1 cellular context compared by ENCODE assay signal in the genomic region with DNA sequence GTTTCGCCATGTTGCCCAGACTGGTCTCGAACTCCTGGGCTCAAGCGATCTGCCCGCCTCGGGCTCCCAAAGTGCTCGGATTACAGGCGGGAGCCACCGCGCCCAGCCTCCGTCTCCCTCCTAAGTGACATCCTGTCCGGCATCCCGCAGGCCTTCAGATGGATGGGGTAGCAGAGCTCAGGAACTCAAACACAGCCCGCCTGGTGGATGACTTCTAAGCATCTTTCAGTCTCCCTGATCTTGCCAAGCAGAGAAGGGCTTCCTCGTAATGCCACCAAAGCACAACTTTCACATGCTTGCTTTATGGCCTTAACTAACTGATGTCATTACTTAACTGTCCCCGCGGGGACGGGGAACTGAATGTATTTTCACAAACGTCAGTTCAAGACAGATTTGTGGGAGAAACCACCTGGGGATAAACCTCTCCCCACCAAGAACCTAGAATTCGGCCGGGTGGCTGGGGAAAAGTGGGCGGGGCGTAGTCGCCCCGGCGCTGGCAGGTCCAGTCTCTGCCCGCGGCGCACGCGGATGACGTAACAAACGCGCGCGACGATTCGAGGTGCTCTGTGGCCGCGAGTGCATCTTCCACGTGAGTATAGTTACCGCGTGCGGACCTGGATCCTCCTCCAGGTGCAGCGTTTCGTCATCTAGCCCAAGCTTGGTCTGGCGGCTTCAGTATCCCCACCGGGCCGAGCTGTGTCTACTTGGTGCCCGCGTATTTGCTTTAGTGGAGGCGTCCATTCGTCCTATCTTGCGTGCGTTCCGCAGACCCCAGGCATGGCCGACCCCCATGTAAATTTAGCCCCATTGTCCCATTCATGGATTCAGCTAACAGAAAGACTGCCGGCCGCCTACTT.
TF ChIP-seq lines count a peak whose summit lies in the region.

A gene with protein sequence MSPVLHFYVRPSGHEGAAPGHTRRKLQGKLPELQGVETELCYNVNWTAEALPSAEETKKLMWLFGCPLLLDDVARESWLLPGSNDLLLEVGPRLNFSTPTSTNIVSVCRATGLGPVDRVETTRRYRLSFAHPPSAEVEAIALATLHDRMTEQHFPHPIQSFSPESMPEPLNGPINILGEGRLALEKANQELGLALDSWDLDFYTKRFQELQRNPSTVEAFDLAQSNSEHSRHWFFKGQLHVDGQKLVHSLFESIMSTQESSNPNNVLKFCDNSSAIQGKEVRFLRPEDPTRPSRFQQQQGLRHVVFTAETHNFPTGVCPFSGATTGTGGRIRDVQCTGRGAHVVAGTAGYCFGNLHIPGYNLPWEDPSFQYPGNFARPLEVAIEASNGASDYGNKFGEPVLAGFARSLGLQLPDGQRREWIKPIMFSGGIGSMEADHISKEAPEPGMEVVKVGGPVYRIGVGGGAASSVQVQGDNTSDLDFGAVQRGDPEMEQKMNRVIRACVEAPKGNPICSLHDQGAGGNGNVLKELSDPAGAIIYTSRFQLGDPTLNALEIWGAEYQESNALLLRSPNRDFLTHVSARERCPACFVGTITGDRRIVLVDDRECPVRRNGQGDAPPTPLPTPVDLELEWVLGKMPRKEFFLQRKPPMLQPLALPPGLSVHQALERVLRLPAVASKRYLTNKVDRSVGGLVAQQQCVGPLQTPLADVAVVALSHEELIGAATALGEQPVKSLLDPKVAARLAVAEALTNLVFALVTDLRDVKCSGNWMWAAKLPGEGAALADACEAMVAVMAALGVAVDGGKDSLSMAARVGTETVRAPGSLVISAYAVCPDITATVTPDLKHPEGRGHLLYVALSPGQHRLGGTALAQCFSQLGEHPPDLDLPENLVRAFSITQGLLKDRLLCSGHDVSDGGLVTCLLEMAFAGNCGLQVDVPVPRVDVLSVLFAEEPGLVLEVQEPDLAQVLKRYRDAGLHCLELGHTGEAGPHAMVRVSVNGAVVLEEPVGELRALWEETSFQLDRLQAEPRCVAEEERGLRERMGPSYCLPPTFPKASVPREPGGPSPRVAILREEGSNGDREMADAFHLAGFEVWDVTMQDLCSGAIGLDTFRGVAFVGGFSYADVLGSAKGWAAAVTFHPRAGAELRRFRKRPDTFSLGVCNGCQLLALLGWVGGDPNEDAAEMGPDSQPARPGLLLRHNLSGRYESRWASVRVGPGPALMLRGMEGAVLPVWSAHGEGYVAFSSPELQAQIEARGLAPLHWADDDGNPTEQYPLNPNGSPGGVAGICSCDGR (N-terminal part only) (plus strand): TSS at position 539 of the 857 bp plus-strand sequence. CDS start 4,649 bp downstream, outside the sequence.

TF ChIP-seq in HepG2, 621 proteins besides CTCF, POLR2A, EP300 and RAD21 (continued from another document and continues in another):
- TF ChIP-seq, protein P1, sequence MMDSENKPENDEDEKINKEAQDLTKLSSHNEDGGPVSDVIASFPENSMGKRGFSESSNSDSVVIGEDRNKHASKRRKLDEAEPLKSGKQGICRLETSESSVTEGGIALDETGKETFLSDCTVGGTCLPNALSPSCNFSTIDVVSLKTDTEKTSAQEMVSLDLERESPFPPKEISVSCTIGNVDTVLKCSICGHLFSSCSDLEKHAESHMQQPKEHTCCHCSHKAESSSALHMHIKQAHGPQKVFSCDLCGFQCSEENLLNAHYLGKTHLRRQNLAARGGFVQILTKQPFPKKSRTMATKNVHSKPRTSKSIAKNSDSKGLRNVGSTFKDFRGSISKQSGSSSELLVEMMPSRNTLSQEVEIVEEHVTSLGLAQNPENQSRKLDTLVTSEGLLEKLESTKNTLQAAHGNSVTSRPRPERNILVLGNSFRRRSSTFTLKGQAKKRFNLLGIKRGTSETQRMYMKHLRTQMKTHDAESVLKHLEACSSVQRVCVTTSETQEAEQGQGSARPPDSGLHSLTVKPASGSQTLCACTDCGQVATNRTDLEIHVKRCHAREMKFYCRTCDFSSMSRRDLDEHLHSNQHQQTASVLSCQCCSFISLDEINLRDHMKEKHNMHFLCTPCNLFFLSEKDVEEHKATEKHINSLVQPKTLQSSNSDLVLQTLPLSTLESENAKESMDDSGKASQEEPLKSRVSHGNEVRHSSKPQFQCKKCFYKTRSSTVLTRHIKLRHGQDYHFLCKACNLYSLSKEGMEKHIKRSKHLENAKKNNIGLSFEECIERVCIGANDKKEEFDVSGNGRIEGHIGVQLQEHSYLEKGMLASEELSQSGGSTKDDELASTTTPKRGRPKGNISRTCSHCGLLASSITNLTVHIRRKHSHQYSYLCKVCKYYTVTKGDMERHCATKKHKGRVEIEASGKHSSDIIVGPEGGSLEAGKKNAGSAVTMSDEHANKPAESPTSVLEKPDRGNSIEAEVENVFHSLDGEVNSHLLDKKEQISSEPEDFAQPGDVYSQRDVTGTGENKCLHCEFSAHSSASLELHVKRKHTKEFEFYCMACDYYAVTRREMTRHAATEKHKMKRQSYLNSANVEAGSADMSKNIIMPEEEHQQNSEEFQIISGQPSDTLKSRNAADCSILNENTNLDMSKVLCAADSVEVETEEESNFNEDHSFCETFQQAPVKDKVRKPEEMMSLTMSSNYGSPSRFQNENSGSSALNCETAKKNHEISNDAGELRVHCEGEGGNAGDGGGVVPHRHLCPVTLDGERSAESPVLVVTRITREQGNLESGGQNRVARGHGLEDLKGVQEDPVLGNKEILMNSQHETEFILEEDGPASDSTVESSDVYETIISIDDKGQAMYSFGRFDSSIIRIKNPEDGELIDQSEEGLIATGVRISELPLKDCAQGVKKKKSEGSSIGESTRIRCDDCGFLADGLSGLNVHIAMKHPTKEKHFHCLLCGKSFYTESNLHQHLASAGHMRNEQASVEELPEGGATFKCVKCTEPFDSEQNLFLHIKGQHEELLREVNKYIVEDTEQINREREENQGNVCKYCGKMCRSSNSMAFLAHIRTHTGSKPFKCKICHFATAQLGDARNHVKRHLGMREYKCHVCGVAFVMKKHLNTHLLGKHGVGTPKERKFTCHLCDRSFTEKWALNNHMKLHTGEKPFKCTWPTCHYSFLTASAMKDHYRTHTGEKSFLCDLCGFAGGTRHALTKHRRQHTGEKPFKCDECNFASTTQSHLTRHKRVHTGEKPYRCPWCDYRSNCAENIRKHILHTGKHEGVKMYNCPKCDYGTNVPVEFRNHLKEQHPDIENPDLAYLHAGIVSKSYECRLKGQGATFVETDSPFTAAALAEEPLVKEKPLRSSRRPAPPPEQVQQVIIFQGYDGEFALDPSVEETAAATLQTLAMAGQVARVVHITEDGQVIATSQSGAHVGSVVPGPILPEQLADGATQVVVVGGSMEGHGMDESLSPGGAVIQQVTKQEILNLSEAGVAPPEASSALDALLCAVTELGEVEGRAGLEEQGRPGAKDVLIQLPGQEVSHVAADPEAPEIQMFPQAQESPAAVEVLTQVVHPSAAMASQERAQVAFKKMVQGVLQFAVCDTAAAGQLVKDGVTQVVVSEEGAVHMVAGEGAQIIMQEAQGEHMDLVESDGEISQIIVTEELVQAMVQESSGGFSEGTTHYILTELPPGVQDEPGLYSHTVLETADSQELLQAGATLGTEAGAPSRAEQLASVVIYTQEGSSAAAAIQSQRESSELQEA (CRISPR knock-in tag; IDR thresholded peaks at IDR 0.05; ENCODE audit: not compliant biosample characterization): peak; percentile 5
- TF ChIP-seq ZNF713 (CRISPR knock-in tag; IDR thresholded peaks at IDR 0.05) (no peak), SSRP1 (CRISPR knock-in tag; IDR thresholded peaks at IDR 0.05) (no peak), CEBPG (CRISPR knock-in tag; IDR thresholded peaks at IDR 0.05) (peak; percentile 78), ZNF335 (CRISPR knock-in tag; IDR thresholded peaks at IDR 0.05) (peak; percentile 97), FOXA1 (IDR thresholded peaks at IDR 0.05) (no peak), FOXA1 (CRISPR knock-in tag; IDR thresholded peaks at IDR 0.05) (no peak; the same call in 1 of the 2 replicates), ZNF546 (CRISPR knock-in tag; conservative IDR thresholded peaks at IDR 0.05) (no peak), MLLT10 (CRISPR knock-in tag; IDR thresholded peaks at IDR 0.05) (no peak), ZNF652 (CRISPR knock-in tag; IDR thresholded peaks at IDR 0.05; ENCODE audit: borderline replicate concordance, low read depth) (no peak), JUNB (CRISPR knock-in tag; IDR thresholded peaks at IDR 0.05; ENCODE audit: borderline replicate concordance) (no peak), THYN1 (CRISPR knock-in tag; IDR thresholded peaks at IDR 0.05; ENCODE audit: borderline replicate concordance, low read depth) (no peak), ISL2 (CRISPR knock-in tag; IDR thresholded peaks at IDR 0.05) (peak; percentile 34; the same call in 1 of the 2 replicates), ARID2 (CRISPR knock-in tag; IDR thresholded peaks at IDR 0.05; ENCODE audit: borderline replicate concordance) (no peak), GATA4 (IDR thresholded peaks at IDR 0.05; ENCODE audit: borderline replicate concordance, low read depth) (0 out of 2 replicates have a peak, but pooled peaks have one; percentile 27), ETV6 (CRISPR knock-in tag; conservative IDR thresholded peaks at IDR 0.05) (no peak; the same call in 1 of the 2 replicates), ZNF256 (CRISPR knock-in tag; conservative IDR thresholded peaks at IDR 0.05) (no peak)
- TF ChIP-seq, protein P2, sequence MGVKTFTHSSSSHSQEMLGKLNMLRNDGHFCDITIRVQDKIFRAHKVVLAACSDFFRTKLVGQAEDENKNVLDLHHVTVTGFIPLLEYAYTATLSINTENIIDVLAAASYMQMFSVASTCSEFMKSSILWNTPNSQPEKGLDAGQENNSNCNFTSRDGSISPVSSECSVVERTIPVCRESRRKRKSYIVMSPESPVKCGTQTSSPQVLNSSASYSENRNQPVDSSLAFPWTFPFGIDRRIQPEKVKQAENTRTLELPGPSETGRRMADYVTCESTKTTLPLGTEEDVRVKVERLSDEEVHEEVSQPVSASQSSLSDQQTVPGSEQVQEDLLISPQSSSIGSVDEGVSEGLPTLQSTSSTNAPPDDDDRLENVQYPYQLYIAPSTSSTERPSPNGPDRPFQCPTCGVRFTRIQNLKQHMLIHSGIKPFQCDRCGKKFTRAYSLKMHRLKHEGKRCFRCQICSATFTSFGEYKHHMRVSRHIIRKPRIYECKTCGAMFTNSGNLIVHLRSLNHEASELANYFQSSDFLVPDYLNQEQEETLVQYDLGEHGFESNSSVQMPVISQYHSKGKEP (CRISPR knock-in tag; IDR thresholded peaks at IDR 0.05): no peak
- TF ChIP-seq, protein P3, sequence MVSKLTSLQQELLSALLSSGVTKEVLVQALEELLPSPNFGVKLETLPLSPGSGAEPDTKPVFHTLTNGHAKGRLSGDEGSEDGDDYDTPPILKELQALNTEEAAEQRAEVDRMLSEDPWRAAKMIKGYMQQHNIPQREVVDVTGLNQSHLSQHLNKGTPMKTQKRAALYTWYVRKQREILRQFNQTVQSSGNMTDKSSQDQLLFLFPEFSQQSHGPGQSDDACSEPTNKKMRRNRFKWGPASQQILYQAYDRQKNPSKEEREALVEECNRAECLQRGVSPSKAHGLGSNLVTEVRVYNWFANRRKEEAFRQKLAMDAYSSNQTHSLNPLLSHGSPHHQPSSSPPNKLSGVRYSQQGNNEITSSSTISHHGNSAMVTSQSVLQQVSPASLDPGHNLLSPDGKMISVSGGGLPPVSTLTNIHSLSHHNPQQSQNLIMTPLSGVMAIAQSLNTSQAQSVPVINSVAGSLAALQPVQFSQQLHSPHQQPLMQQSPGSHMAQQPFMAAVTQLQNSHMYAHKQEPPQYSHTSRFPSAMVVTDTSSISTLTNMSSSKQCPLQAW (CRISPR knock-in tag; IDR thresholded peaks at IDR 0.05): no peak
- TF ChIP-seq, protein P4, sequence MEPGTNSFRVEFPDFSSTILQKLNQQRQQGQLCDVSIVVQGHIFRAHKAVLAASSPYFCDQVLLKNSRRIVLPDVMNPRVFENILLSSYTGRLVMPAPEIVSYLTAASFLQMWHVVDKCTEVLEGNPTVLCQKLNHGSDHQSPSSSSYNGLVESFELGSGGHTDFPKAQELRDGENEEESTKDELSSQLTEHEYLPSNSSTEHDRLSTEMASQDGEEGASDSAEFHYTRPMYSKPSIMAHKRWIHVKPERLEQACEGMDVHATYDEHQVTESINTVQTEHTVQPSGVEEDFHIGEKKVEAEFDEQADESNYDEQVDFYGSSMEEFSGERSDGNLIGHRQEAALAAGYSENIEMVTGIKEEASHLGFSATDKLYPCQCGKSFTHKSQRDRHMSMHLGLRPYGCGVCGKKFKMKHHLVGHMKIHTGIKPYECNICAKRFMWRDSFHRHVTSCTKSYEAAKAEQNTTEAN (CRISPR knock-in tag; conservative IDR thresholded peaks at IDR 0.05): no peak
- TF ChIP-seq, protein P5, sequence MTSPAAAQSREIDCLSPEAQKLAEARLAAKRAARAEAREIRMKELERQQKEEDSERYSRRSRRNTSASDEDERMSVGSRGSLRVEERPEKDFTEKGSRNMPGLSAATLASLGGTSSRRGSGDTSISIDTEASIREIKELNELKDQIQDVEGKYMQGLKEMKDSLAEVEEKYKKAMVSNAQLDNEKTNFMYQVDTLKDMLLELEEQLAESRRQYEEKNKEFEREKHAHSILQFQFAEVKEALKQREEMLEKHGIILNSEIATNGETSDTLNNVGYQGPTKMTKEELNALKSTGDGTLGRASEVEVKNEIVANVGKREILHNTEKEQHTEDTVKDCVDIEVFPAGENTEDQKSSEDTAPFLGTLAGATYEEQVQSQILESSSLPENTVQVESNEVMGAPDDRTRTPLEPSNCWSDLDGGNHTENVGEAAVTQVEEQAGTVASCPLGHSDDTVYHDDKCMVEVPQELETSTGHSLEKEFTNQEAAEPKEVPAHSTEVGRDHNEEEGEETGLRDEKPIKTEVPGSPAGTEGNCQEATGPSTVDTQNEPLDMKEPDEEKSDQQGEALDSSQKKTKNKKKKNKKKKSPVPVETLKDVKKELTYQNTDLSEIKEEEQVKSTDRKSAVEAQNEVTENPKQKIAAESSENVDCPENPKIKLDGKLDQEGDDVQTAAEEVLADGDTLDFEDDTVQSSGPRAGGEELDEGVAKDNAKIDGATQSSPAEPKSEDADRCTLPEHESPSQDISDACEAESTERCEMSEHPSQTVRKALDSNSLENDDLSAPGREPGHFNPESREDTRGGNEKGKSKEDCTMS (CRISPR knock-in tag; conservative IDR thresholded peaks at IDR 0.05): no peak
